Comparison of ENCODE assay signal across 21 cellular contexts in the genomic region with DNA sequence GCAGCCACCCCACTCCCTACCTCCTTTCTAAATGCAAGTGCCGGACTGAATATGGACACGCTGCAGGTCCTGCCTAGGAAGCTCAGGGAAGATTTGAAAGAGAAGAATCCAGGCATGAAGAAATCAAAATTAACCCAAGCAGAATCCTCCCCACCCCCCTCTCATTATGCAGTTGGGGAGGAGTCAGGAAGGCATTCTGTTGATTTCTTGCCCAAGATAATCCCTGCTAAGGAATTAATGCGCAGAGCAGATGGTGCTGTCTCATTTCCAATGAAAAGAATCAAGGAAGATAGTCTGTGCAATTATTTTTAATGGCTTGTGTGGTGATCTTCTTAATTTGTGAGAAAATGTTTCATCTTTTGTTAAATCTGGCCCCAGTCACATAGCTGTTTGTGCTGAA.
"Had no signal": no experiment of that assay in that cellular context is flagged by ENCODE, and none has a peak within 500 bp of the region (broad histone marks: within the 10 kb centered on the region; RNA-seq: fewer than 3 reads in every experiment).

No MANE protein-coding gene starts in this region.

- H3K27me3 ChIP-seq: foreskin keratinocyte, right atrium auricular region, spleen, upper lobe of left lung had no signal

- H3K4me1 ChIP-seq: foreskin keratinocyte, lower lobe of right lung, prostate gland, right atrium auricular region, spleen, upper lobe of left lung had no signal

- H3K4me3 ChIP-seq: lower lobe of right lung, mucosa of descending colon, prostate gland, right atrium auricular region, spleen, thoracic aorta, upper lobe of left lung had no signal

- H3K4me3 Mint-ChIP-seq: activated naive CD8-positive, alpha-beta T cell treated with anti-CD3 and anti-CD28 coated beads for 36 hours; T-cell; T-helper 2 cell treated with Interferon-gamma antibody and Interleukin-4, amounts not matched to agents 5 μg/mL and 100 μg/mL, for 36 hours; WTC11 had no signal

- H3K36me3 Mint-ChIP-seq: activated naive CD8-positive, alpha-beta T cell treated with anti-CD3 and anti-CD28 coated beads for 36 hours; T-cell had no signal

- H3K9me3 Mint-ChIP-seq: T-helper 2 cell treated with Interferon-gamma antibody and Interleukin-4, amounts not matched to agents 5 μg/mL and 100 μg/mL, for 36 hours; WTC11 had no signal

- ATAC-seq: foreskin keratinocyte, lower lobe of right lung, T-cell had no signal

- H3K27ac ChIP-seq: foreskin keratinocyte, lower lobe of right lung, prostate gland, right atrium auricular region, spleen, thoracic aorta, upper lobe of left lung had no signal

- H3K9me3 ChIP-seq: lower lobe of right lung, prostate gland, right atrium auricular region, thoracic aorta, upper lobe of left lung had no signal

- DNase-seq: activated naive CD4-positive, alpha-beta T cell treated with Interleukin-2 at 50 U/mL for 16 hours; activated naive CD8-positive, alpha-beta T cell treated with anti-CD3 and anti-CD28 coated beads for 36 hours; activated T-cell treated with anti-CD3 and anti-CD28 coated beads, Interleukin-2, amount 50 U/mL, for 48 hours; amniotic stem cell; cerebellar nuclear complex; cortex of kidney; effector CD4-positive, alpha-beta T cell; foreskin keratinocyte; kidney; lower lobe of right lung; mucosa of descending colon; spleen; stimulated activated CD4-positive, alpha-beta T cell treated with anti-CD3 and anti-CD28 coated beads, Interleukin-4, amount 100 ng/mL, for 1 hour; stimulated activated naive CD4-positive, alpha-beta T cell treated with Interleukin-2 at 50 U/mL for 16 hours; T-cell; upper lobe of left lung had no signal

- H3K4me1 Mint-ChIP-seq: activated naive CD8-positive, alpha-beta T cell treated with anti-CD3 and anti-CD28 coated beads for 36 hours; T-cell had no signal

- H3K27ac Mint-ChIP-seq: activated naive CD8-positive, alpha-beta T cell treated with anti-CD3 and anti-CD28 coated beads for 36 hours; T-cell; T-helper 2 cell treated with Interferon-gamma antibody and Interleukin-4, amounts not matched to agents 5 μg/mL and 100 μg/mL, for 36 hours; WTC11 had no signal
